In genomic region chr4:71107732-71108131, GRCh38 we compare ENCODE assay signal across 23 cellular contexts.
DNase-seq lines count a peak whose midpoint lies in the region; ATAC-seq and TF ChIP-seq lines count a peak whose summit lies in the region.
"Had no signal": no experiment of that assay in that cellular context is flagged by ENCODE, and none has a peak within 500 bp of the region (broad histone marks: within the 10 kb centered on the region; RNA-seq: fewer than 3 reads in every experiment).

No MANE protein-coding gene starts in this region.

- peak; percentile 65 for ATAC-seq in CD8-positive, alpha-beta T cell
- ATAC-seq in T-helper 17 cell: peak; percentile 23
- ATAC-seq: GM12878, pancreas, right cardiac atrium, SK-N-SH treated with all-trans-retinoic acid at 6 μM for 48 hours had no signal

- BruUV-seq in A673 (replicated peaks; lab: Mats Ljungman, UMichigan): no TSS peak

- no peaks in the 10 kb centered on the region for H3K27me3 Mint-ChIP-seq in CD8-positive, alpha-beta T cell (ENCODE audit: low read depth)
- H3K27me3 Mint-ChIP-seq in T-helper 17 cell: no peaks in the 10 kb centered on the region
- H3K27me3 Mint-ChIP-seq: IgD-negative memory B cell had no signal

- no peaks in the 10 kb centered on the region for H3K9me3 Mint-ChIP-seq in CD8-positive, alpha-beta T cell
- H3K9me3 Mint-ChIP-seq: IgD-negative memory B cell had no signal

- peak overlapping the region; percentile 68 for H3K4me3 Mint-ChIP-seq in CD8-positive, alpha-beta T cell
- peak overlapping the region; percentile 73 for H3K4me3 Mint-ChIP-seq in T-helper 17 cell
- H3K4me3 Mint-ChIP-seq: H9 had no signal

- DNase-seq in A673 (ENCODE audit: low spot score) (peak; percentile 1), T-helper 17 cell (no peak), ascending aorta (ENCODE audit: low spot score in 2 of 2) (no peak)
- no peak for DNase-seq in CD8-positive, alpha-beta T cell
- no peak for DNase-seq in effector memory CD4-positive, alpha-beta T cell
- DNase-seq in activated CD4-positive, CD25-positive, alpha-beta regulatory T cell treated with anti-CD3 and anti-CD28 coated beads, Interleukin-2, amount 50 U/mL, for 72 hours: no peak
- no peak for DNase-seq in stimulated activated CD4-positive, alpha-beta T cell treated with anti-CD3 and anti-CD28 coated beads, Interleukin-2, amount 100 ng/mL, for 48 hours
- DNase-seq: activated gamma-delta T cell treated with Interleukin-2 at 50 U/mL for 16 hours, aorta, dorsolateral prefrontal cortex, H9, head of caudate nucleus, left cardiac atrium, mesenchymal stem cell, NCI-H146, NCI-H2171, NCI-H524 treated with DMSO at 0.1 percent for 48 hours, pancreas, right cardiac atrium, T1000 had no signal

- H3K4me3 ChIP-seq in A673 (ENCODE audit: low read depth, low read length, poor library complexity, severe bottlenecking) (no peak overlapping the region), ascending aorta (no peak overlapping the region)
- H3K4me3 ChIP-seq in CD8-positive, alpha-beta T cell (ENCODE audit: low read depth, low read length): no peak overlapping the region
- H3K4me3 ChIP-seq in effector memory CD4-positive, alpha-beta T cell (ENCODE audit: insufficient read depth, low read depth, low read length, poor library complexity, severe bottlenecking): no peak overlapping the region
- H3K4me3 ChIP-seq: dorsolateral prefrontal cortex, GM12878, pancreas had no signal

- no peaks in the 10 kb centered on the region for H3K4me1 ChIP-seq in A673 (ENCODE audit: insufficient read depth, low read length, poor library complexity, severe bottlenecking)
- peaks cover 27% of the 10 kb centered on the region for H3K4me1 ChIP-seq in CD8-positive, alpha-beta T cell (ENCODE audit: insufficient read depth, low read length)
- peaks cover 8% of the 10 kb centered on the region for H3K4me1 ChIP-seq in effector memory CD4-positive, alpha-beta T cell (ENCODE audit: control insufficient read depth, insufficient read depth, low read length, poor library complexity, severe bottlenecking)
- no peaks in the 10 kb centered on the region for H3K4me1 ChIP-seq in ascending aorta
- H3K4me1 ChIP-seq: pancreas had no signal

- H3K27ac ChIP-seq in A673 (ENCODE audit: low read depth, low read length, poor library complexity, severe bottlenecking) (no peak overlapping the region), ascending aorta (no peak overlapping the region)
- no peak overlapping the region for H3K27ac ChIP-seq in CD8-positive, alpha-beta T cell (ENCODE audit: low read depth, low read length)
- H3K27ac ChIP-seq in effector memory CD4-positive, alpha-beta T cell (ENCODE audit: insufficient read depth, low read length, poor library complexity, severe bottlenecking): peak overlapping the region; percentile 11
- H3K27ac ChIP-seq: dorsolateral prefrontal cortex, pancreas had no signal

- TF ChIP-seq CTCF in A673 (conservative IDR thresholded peaks at IDR 0.05; ENCODE audit: low read depth, low read length) (no peak), ascending aorta (IDR thresholded peaks at IDR 0.05) (no peak)
- TF ChIP-seq CTCF in CD8-positive, alpha-beta T cell (IDR thresholded peaks at IDR 0.05): no peak

- H3K36me3 ChIP-seq in A673 (ENCODE audit: insufficient read depth, low read length, poor library complexity, severe bottlenecking) (no peaks in the 10 kb centered on the region), ascending aorta (no peaks in the 10 kb centered on the region)
- no peaks in the 10 kb centered on the region for H3K36me3 ChIP-seq in CD8-positive, alpha-beta T cell (ENCODE audit: insufficient read depth, low read length)
- no peaks in the 10 kb centered on the region for H3K36me3 ChIP-seq in effector memory CD4-positive, alpha-beta T cell (ENCODE audit: control insufficient read depth, insufficient read depth, low read length)
- H3K36me3 ChIP-seq: pancreas had no signal

- H3K36me3 Mint-ChIP-seq in CD8-positive, alpha-beta T cell: no peaks in the 10 kb centered on the region
- H3K36me3 Mint-ChIP-seq in T-helper 17 cell (ENCODE audit: low read depth): no peaks in the 10 kb centered on the region
- H3K36me3 Mint-ChIP-seq: IgD-negative memory B cell had no signal

- H3K27me3 ChIP-seq in A673 (replicated peaks; ENCODE audit: insufficient read depth, low read depth, low read length, poor library complexity) (no peaks in the 10 kb centered on the region), ascending aorta (no peaks in the 10 kb centered on the region)
- no peaks in the 10 kb centered on the region for H3K27me3 ChIP-seq in CD8-positive, alpha-beta T cell (ENCODE audit: insufficient read depth, low read length)
- no peaks in the 10 kb centered on the region for H3K27me3 ChIP-seq in effector memory CD4-positive, alpha-beta T cell (replicated peaks; ENCODE audit: control insufficient read depth, insufficient read depth, low read length, poor library complexity, severe bottlenecking)
- H3K27me3 ChIP-seq: dorsolateral prefrontal cortex, pancreas had no signal

- H3K9me3 ChIP-seq in A673 (ENCODE audit: low read depth, low read length, poor library complexity, severe bottlenecking) (no peaks in the 10 kb centered on the region), T-helper 17 cell (ENCODE audit: control insufficient read depth, low read length, poor library complexity, severe bottlenecking) (no peaks in the 10 kb centered on the region), ascending aorta (no peaks in the 10 kb centered on the region)
- H3K9me3 ChIP-seq in CD8-positive, alpha-beta T cell (ENCODE audit: low read length): no peaks in the 10 kb centered on the region
- H3K9me3 ChIP-seq in effector memory CD4-positive, alpha-beta T cell (ENCODE audit: control insufficient read depth, low read length): no peaks in the 10 kb centered on the region
- H3K9me3 ChIP-seq: pancreas had no signal

- intact Hi-C loops in A673 (cut with micrococcal nuclease; ENCODE audit: unreplicated experiment) (no loop called here), ascending aorta (cut with DNase I) (no loop called here)
- intact Hi-C loops in CD8-positive, alpha-beta T cell (cut with DNase I, micrococcal nuclease): no loop called here

- peak overlapping the region; percentile 88 for H3K27ac Mint-ChIP-seq in CD8-positive, alpha-beta T cell
- peak overlapping the region; percentile 92 for H3K27ac Mint-ChIP-seq in T-helper 17 cell
- H3K27ac Mint-ChIP-seq: H9 had no signal

- POLR2A ChIA-PET in A673 (lab: Charles Lee; ENCODE audit: low non-redundant PET): no interaction called here
- POLR2A ChIA-PET in CD8-positive, alpha-beta T cell (lab: Charles Lee): interaction anchor here (0.6 kb wide), 1 partner anchor 945 kb away, joined by 3 read pairs; no protein-coding TSS in a partner anchor

- CTCF ChIA-PET in A673 (lab: Charles Lee): no interaction called here
- CTCF ChIA-PET in CD8-positive, alpha-beta T cell (lab: Charles Lee): no interaction called here

- peaks cover 48% of the 10 kb centered on the region for H3K4me1 Mint-ChIP-seq in CD8-positive, alpha-beta T cell (ENCODE audit: low read depth)
- peaks cover 33% of the 10 kb centered on the region for H3K4me1 Mint-ChIP-seq in T-helper 17 cell
- H3K4me1 Mint-ChIP-seq: H9 had no signal
